ENCODE assay signal across 21 cellular contexts in the genomic region with DNA sequence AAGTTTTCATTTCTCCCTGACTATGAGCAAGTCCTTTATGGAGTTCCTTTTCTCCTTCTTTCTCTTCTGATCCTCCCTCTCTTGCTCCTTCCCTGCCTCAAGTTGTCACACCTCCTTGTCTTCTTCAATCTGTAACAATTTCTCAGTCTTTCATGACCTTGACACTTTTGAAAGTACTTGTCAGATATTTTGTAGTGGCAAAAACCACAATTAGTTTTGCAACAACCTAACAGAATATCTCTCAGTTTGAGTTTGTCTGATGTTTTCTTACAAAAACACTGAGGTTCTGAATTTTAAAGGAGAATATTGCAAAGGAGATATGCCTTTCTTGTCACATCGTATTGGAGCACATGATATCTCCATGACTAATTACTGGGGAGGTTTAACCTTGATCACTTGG.
"Had no signal": no experiment of that assay in that cellular context is flagged by ENCODE, and none has a peak within 500 bp of the region (broad histone marks: within the 10 kb centered on the region; RNA-seq: fewer than 3 reads in every experiment).

No MANE protein-coding gene starts in this region.

- H3K27me3 ChIP-seq: adrenal gland, heart right ventricle, thyroid gland had no signal

- H3K4me3 ChIP-seq: adrenal gland, heart right ventricle, thyroid gland had no signal

- DNase-seq: activated CD4-positive, alpha-beta T cell treated with anti-CD3 and anti-CD28 coated beads, Interleukin-2, amount 50 U/mL, for 1 hour; activated CD4-positive, CD25-positive, alpha-beta regulatory T cell treated with anti-CD3 and anti-CD28 coated beads, Interleukin-2, amount 50 U/mL, for 72 hours; activated CD8-positive, alpha-beta memory T cell treated with anti-CD3 and anti-CD28 coated beads for 24 hours; activated effector memory CD4-positive, alpha-beta T cell treated with anti-CD3 and anti-CD28 coated beads, Interleukin-2, amount 50 U/mL, for 16 hours; activated T-cell treated with anti-CD3 and anti-CD28 coated beads, Interleukin-2, amount 50 U/mL, for 72 hours; adrenal gland; effector CD8-positive, alpha-beta T cell; heart right ventricle; left cardiac atrium; mesendoderm; nephron progenitor cell; nucleus accumbens; retina; stimulated activated CD4-positive, alpha-beta T cell treated with anti-CD3 and anti-CD28 coated beads, Interleukin-12 subunit alpha, Interleukin-12 subunit beta, amount 100 ng/mL, for 4 hours; stimulated activated CD4-positive, alpha-beta T cell treated with anti-CD3 and anti-CD28 coated beads, Interleukin-1b, Interleukin-23, amount 100 ng/mL, for 48 hours; stimulated activated CD8-positive, alpha-beta memory T cell treated with anti-CD3 and anti-CD28 coated beads, Interleukin-4, amount 100 ng/mL, for 48 hours; stimulated activated naive CD4-positive, alpha-beta T cell; thyroid gland had no signal

- H3K27ac ChIP-seq: adrenal gland, heart right ventricle, thyroid gland, VCaP had no signal

- H3K9me3 ChIP-seq: adrenal gland, thyroid gland had no signal

- ATAC-seq: activated naive CD4-positive, alpha-beta T cell treated with anti-CD3 and anti-CD28 coated beads, Interleukin-2, amount 50 U/mL, for 72 hours; activated T-cell treated with anti-CD3 and anti-CD28 coated beads, Interleukin-2, amount 50 U/mL, for 72 hours; esophagus mucosa; heart right ventricle; left cardiac atrium had no signal

- H3K36me3 ChIP-seq: adrenal gland, heart right ventricle, thyroid gland had no signal
